2 cellular contexts compared by ENCODE assay signal in the genomic region with DNA sequence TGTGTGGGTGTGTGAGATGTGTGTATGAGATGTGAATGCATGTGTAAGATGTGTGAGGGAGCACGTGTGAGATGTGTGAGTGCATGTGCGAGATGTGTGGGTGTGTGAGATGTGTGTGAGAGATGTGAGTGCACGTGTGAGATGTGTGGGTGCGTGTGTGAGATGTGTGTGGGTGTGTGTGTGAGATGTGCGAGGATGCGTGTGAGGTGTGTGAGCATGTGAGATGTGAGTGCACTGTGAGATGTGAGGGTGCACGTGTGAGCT.
TF ChIP-seq lines count a peak whose summit lies in the region.

No MANE protein-coding gene starts in this region.

TF ChIP-seq in HEK293, 187 proteins besides CTCF, POLR2A, EP300 and RAD21:
- TF ChIP-seq, protein P1, sequence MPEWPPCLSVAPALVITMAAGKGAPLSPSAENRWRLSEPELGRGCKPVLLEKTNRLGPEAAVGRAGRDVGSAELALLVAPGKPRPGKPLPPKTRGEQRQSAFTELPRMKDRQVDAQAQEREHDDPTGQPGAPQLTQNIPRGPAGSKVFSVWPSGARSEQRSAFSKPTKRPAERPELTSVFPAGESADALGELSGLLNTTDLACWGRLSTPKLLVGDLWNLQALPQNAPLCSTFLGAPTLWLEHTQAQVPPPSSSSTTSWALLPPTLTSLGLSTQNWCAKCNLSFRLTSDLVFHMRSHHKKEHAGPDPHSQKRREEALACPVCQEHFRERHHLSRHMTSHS (tag by site-specific recombination; IDR thresholded peaks at IDR 0.05) = 0 out of 2 replicates have a peak, but pooled peaks have one; percentile 28
- TF ChIP-seq, protein P2, sequence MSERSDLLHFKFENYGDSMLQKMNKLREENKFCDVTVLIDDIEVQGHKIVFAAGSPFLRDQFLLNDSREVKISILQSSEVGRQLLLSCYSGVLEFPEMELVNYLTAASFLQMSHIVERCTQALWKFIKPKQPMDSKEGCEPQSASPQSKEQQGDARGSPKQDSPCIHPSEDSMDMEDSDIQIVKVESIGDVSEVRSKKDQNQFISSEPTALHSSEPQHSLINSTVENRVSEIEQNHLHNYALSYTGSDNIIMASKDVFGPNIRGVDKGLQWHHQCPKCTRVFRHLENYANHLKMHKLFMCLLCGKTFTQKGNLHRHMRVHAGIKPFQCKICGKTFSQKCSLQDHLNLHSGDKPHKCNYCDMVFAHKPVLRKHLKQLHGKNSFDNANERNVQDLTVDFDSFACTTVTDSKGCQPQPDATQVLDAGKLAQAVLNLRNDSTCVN (tag by site-specific recombination; optimal IDR thresholded peaks at IDR 0.05) = peak; percentile 26
- TF ChIP-seq KLF10 (tag by site-specific recombination; IDR thresholded peaks at IDR 0.05) (no peak), ZFHX2 (tag by site-specific recombination; conservative IDR thresholded peaks at IDR 0.05) (peak; percentile 89), EGR2 (tag by site-specific recombination; IDR thresholded peaks at IDR 0.05; ENCODE audit: low read depth) (peak; percentile 89; the same call in 1 of the 2 replicates), ZNF747 (tag by site-specific recombination; IDR thresholded peaks at IDR 0.05) (0 out of 2 replicates have a peak, but pooled peaks have one; percentile 44), ZNF274 (IDR thresholded peaks at IDR 0.05; ENCODE audit: low read length) (no peak), ZNF274 (tag by site-specific recombination; IDR thresholded peaks at IDR 0.05; ENCODE audit: borderline replicate concordance) (no peak), ZNF529 (tag by site-specific recombination; IDR thresholded peaks at IDR 0.05; ENCODE audit: insufficient replicate concordance) (no peak)
- TF ChIP-seq, protein P3, sequence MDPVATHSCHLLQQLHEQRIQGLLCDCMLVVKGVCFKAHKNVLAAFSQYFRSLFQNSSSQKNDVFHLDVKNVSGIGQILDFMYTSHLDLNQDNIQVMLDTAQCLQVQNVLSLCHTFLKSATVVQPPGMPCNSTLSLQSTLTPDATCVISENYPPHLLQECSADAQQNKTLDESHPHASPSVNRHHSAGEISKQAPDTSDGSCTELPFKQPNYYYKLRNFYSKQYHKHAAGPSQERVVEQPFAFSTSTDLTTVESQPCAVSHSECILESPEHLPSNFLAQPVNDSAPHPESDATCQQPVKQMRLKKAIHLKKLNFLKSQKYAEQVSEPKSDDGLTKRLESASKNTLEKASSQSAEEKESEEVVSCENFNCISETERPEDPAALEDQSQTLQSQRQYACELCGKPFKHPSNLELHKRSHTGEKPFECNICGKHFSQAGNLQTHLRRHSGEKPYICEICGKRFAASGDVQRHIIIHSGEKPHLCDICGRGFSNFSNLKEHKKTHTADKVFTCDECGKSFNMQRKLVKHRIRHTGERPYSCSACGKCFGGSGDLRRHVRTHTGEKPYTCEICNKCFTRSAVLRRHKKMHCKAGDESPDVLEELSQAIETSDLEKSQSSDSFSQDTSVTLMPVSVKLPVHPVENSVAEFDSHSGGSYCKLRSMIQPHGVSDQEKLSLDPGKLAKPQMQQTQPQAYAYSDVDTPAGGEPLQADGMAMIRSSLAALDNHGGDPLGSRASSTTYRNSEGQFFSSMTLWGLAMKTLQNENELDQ (tag by site-specific recombination; IDR thresholded peaks at IDR 0.05; ENCODE audit: low read depth) = no peak
- TF ChIP-seq, protein P4, sequence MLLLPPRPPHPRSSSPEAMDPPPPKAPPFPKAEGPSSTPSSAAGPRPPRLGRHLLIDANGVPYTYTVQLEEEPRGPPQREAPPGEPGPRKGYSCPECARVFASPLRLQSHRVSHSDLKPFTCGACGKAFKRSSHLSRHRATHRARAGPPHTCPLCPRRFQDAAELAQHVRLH (tag by site-specific recombination; IDR thresholded peaks at IDR 0.05) = no peak
TF ChIP-seq in HEK293: peak in this region for 5.

TF ChIP-seq in GM12878, 131 proteins besides CTCF, POLR2A, EP300 and RAD21:
- TF ChIP-seq, protein P5, sequence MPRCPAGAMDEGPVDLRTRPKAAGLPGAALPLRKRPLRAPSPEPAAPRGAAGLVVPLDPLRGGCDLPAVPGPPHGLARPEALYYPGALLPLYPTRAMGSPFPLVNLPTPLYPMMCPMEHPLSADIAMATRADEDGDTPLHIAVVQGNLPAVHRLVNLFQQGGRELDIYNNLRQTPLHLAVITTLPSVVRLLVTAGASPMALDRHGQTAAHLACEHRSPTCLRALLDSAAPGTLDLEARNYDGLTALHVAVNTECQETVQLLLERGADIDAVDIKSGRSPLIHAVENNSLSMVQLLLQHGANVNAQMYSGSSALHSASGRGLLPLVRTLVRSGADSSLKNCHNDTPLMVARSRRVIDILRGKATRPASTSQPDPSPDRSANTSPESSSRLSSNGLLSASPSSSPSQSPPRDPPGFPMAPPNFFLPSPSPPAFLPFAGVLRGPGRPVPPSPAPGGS (IDR thresholded peaks at IDR 0.05; ENCODE audit: borderline replicate concordance, insufficient read depth, low read depth, low read length, poor library complexity, severe bottlenecking) = peak; percentile 64
- TF ChIP-seq RBBP5 (conservative IDR thresholded peaks at IDR 0.05) = no peak
- TF ChIP-seq NFIC (IDR thresholded peaks at IDR 0.05; ENCODE audit: low read depth, low read length) = 0 out of 2 replicates have a peak, but pooled peaks have one; percentile 38
- no peak for TF ChIP-seq PML (IDR thresholded peaks at IDR 0.05; ENCODE audit: low read length)
- TF ChIP-seq FOXK2 (IDR thresholded peaks at IDR 0.05) = no peak
